Comparison of ENCODE assay signal across 8 cellular contexts in genomic region chr19:33300016-33300981, GRCh38. TPM values are rescaled to one million over a fixed set of nuclear protein-coding genes. Genes with fewer than 3 reads are reported as not detected.
DNase-seq lines count a peak whose midpoint lies in the region; ATAC-seq and TF ChIP-seq lines count a peak whose summit lies in the region.

No MANE protein-coding gene starts in this region.

- CTCF ChIA-PET in PC-3 (lab: Charles Lee): no interaction called here
- CTCF ChIA-PET in activated CD8-positive, alpha-beta T cell treated with anti-CD3 and anti-CD28 coated beads, Interleukin-2, amount 10 ng/mL, durations not matched to agents 7 days and 5 days (lab: Charles Lee): interaction anchor here (1.5 kb wide), 1 partner anchor 106 kb away, joined by 3 read pairs; no protein-coding TSS in a partner anchor
- CTCF ChIA-PET in activated CD4-positive, alpha-beta memory T cell treated with anti-CD3 and anti-CD28 coated beads for 36 hours (lab: Charles Lee): interaction anchor here (5.6 kb wide), 1 partner anchor 64 kb away, joined by 40 read pairs; no protein-coding TSS in a partner anchor

- DNase-seq in CD14-positive monocyte (ENCODE audit: low spot score) (no peak), PC-3 (no peak), heart right ventricle (peak in 1 of 2 donors; percentile 45), hypothalamus (lab: John Stamatoyannopoulos, UW) (no peak)
- no peak for DNase-seq in activated CD8-positive, alpha-beta T cell treated with anti-CD3 and anti-CD28 coated beads, Interleukin-2, amount 10 ng/mL, durations not matched to agents 7 days and 5 days
- DNase-seq in activated T-cell treated with anti-CD3 and anti-CD28 coated beads, Interleukin-2, amount 50 U/mL, for 72 hours: no peak
- no peak for DNase-seq in activated CD4-positive, alpha-beta memory T cell treated with anti-CD3 and anti-CD28 coated beads for 36 hours

- H3K4me2 ChIP-seq in PC-3 (ENCODE audit: low read length) (peak overlapping the region; percentile 56), parathyroid adenoma (ENCODE audit: low read length) (peak overlapping the region; percentile 93)

- H3K9ac ChIP-seq in PC-3 (ENCODE audit: low read length) (no peak overlapping the region), parathyroid adenoma (peak overlapping the region; percentile 96)

- peak overlapping the region; percentile 89 to 95 for H3K4me3 Mint-ChIP-seq in CD14-positive monocyte
- no peak overlapping the region for H3K4me3 Mint-ChIP-seq in activated CD8-positive, alpha-beta T cell treated with anti-CD3 and anti-CD28 coated beads, Interleukin-2, amount 10 ng/mL, durations not matched to agents 7 days and 5 days
- H3K4me3 Mint-ChIP-seq in activated T-cell treated with anti-CD3 and anti-CD28 coated beads, Interleukin-2, amount 50 U/mL, for 72 hours: peak overlapping the region in 1 of 2 donors; percentile 29
- H3K4me3 Mint-ChIP-seq in activated CD4-positive, alpha-beta memory T cell treated with anti-CD3 and anti-CD28 coated beads for 36 hours: no peak overlapping the region

- intact Hi-C loops in CD14-positive monocyte (cut with micrococcal nuclease): loop anchor here (5.0 to 10.0 kb wide), 5 partner anchors 38 to 125 kb away; partner anchors contain the start of gene CEBPG (in 1 of the 2)
- intact Hi-C loops in PC-3 (cut with micrococcal nuclease): loop anchor here (5.0 kb wide), 1 partner anchor 77 kb away; no protein-coding TSS in a partner anchor
- intact Hi-C loops in heart right ventricle (cut with DNase I): loop anchor here in 8 of 10 donors (5.0 to 10.0 kb wide), 6 partner anchors 72 to 107 kb away; partner anchors contain the start of gene CEBPG (in 2 of the 8)
- intact Hi-C loops in activated CD4-positive, alpha-beta memory T cell treated with anti-CD3 and anti-CD28 coated beads for 36 hours (cut with micrococcal nuclease): no loop called here

- H3F3A ChIP-seq in PC-3 (ENCODE audit: low read length, unreplicated experiment): no peaks in the 10 kb centered on the region

- H3K36me3 ChIP-seq in PC-3 (ENCODE audit: low read depth, low read length) (no peaks in the 10 kb centered on the region), heart right ventricle (no peaks in the 10 kb centered on the region), parathyroid adenoma (ENCODE audit: control insufficient read depth, insufficient read depth, low read length) (no peaks in the 10 kb centered on the region)

- H3K4me1 ChIP-seq in PC-3 (ENCODE audit: insufficient read depth, low read length) (peaks cover 5% of the 10 kb centered on the region; the same call in 1 of the 2 replicates), heart right ventricle (peaks cover 3 to 58% (median 22%) of the 10 kb centered on the region in 9 donors), parathyroid adenoma (peaks cover 43% of the 10 kb centered on the region)

- WGBS in heart right ventricle, 2 donors: 53 to 55% methylated on average over 27 of the region's 27 CpGs

- H3K27me3 Mint-ChIP-seq in CD14-positive monocyte (ENCODE audit: low read depth in 3 of 3): peaks cover 0 to 2% (median 1%) of the 10 kb centered on the region in 3 donors
- peaks cover 35% of the 10 kb centered on the region for H3K27me3 Mint-ChIP-seq in activated CD8-positive, alpha-beta T cell treated with anti-CD3 and anti-CD28 coated beads, Interleukin-2, amount 10 ng/mL, durations not matched to agents 7 days and 5 days (ENCODE audit: low read depth)
- H3K27me3 Mint-ChIP-seq in activated T-cell treated with anti-CD3 and anti-CD28 coated beads, Interleukin-2, amount 50 U/mL, for 72 hours (ENCODE audit: low read depth): peaks cover 42% of the 10 kb centered on the region
- H3K27me3 Mint-ChIP-seq in activated CD4-positive, alpha-beta memory T cell treated with anti-CD3 and anti-CD28 coated beads for 36 hours: peaks cover 29% of the 10 kb centered on the region

- no peaks in the 10 kb centered on the region for H3K9me3 ChIP-seq in PC-3 (ENCODE audit: low read length)
- no peaks in the 10 kb centered on the region for H3K9me3 ChIP-seq in heart right ventricle
- no peaks in the 10 kb centered on the region for H3K9me3 ChIP-seq in parathyroid adenoma (ENCODE audit: control insufficient read depth, low read length)

- POLR2A ChIA-PET in PC-3 (lab: Charles Lee; ENCODE audit: unreplicated experiment): no interaction called here
- POLR2A ChIA-PET in activated CD8-positive, alpha-beta T cell treated with anti-CD3 and anti-CD28 coated beads, Interleukin-2, amount 10 ng/mL, durations not matched to agents 7 days and 5 days (lab: Charles Lee): no interaction called here
- POLR2A ChIA-PET in activated CD4-positive, alpha-beta memory T cell treated with anti-CD3 and anti-CD28 coated beads for 36 hours (lab: Charles Lee): no interaction called here

- H3K9me2 ChIP-seq in PC-3 (replicated peaks; ENCODE audit: low read length): no peaks in the 10 kb centered on the region

- H3K27ac ChIP-seq in PC-3 (ENCODE audit: low read length) (no peak overlapping the region), heart right ventricle (peak overlapping the region in 2 of 10 donors; percentile 22 to 81), parathyroid adenoma (peak overlapping the region; percentile 99)

- H3K79me2 ChIP-seq in PC-3 (ENCODE audit: low read length) (no peaks in the 10 kb centered on the region), parathyroid adenoma (peaks cover 22% of the 10 kb centered on the region)

- H3K27me3 ChIP-seq in PC-3 (ENCODE audit: low read length): peaks cover 11% of the 10 kb centered on the region
- H3K27me3 ChIP-seq in heart right ventricle: peaks cover 5 to 61% (median 38%) of the 10 kb centered on the region in 7 donors
- H3K27me3 ChIP-seq in parathyroid adenoma (ENCODE audit: control insufficient read depth, insufficient read depth, low read length): no peaks in the 10 kb centered on the region

- H3K9me3 Mint-ChIP-seq in CD14-positive monocyte: no peaks in the 10 kb centered on the region
- no peaks in the 10 kb centered on the region for H3K9me3 Mint-ChIP-seq in activated CD8-positive, alpha-beta T cell treated with anti-CD3 and anti-CD28 coated beads, Interleukin-2, amount 10 ng/mL, durations not matched to agents 7 days and 5 days (ENCODE audit: insufficient read depth)
- no peaks in the 10 kb centered on the region for H3K9me3 Mint-ChIP-seq in activated T-cell treated with anti-CD3 and anti-CD28 coated beads, Interleukin-2, amount 50 U/mL, for 72 hours
- H3K9me3 Mint-ChIP-seq in activated CD4-positive, alpha-beta memory T cell treated with anti-CD3 and anti-CD28 coated beads for 36 hours: no peaks in the 10 kb centered on the region

- H3K4me1 Mint-ChIP-seq in CD14-positive monocyte: peaks cover 64% of the 10 kb centered on the region
- no peaks in the 10 kb centered on the region for H3K4me1 Mint-ChIP-seq in activated CD8-positive, alpha-beta T cell treated with anti-CD3 and anti-CD28 coated beads, Interleukin-2, amount 10 ng/mL, durations not matched to agents 7 days and 5 days (ENCODE audit: low read depth)
- H3K4me1 Mint-ChIP-seq in activated T-cell treated with anti-CD3 and anti-CD28 coated beads, Interleukin-2, amount 50 U/mL, for 72 hours (ENCODE audit: low read depth): no peaks in the 10 kb centered on the region
- no peaks in the 10 kb centered on the region for H3K4me1 Mint-ChIP-seq in activated CD4-positive, alpha-beta memory T cell treated with anti-CD3 and anti-CD28 coated beads for 36 hours (ENCODE audit: low read depth)

- TF ChIP-seq CTCF in CD14-positive monocyte (IDR thresholded peaks at IDR 0.05) (no peak), PC-3 (conservative IDR thresholded peaks at IDR 0.05; ENCODE audit: low read depth, low read length) (no peak), heart right ventricle (IDR thresholded peaks at IDR 0.05) (no peak), parathyroid adenoma (IDR thresholded peaks at IDR 0.05) (no peak)

- ATAC-seq in PC-3 (no peak), heart right ventricle (no peak)
- no peak for ATAC-seq in activated CD8-positive, alpha-beta T cell treated with anti-CD3 and anti-CD28 coated beads, Interleukin-2, amount 10 ng/mL, durations not matched to agents 7 days and 5 days
- ATAC-seq in activated T-cell treated with anti-CD3 and anti-CD28 coated beads, Interleukin-2, amount 50 U/mL, for 72 hours (replicated peaks in 1 of 2): no peak

- no peaks in the 10 kb centered on the region for H4K20me1 ChIP-seq in PC-3 (ENCODE audit: low read length)

- H3K36me3 Mint-ChIP-seq in CD14-positive monocyte: peaks cover 8 to 20% of the 10 kb centered on the region in 2 donors
- H3K36me3 Mint-ChIP-seq in activated CD8-positive, alpha-beta T cell treated with anti-CD3 and anti-CD28 coated beads, Interleukin-2, amount 10 ng/mL, durations not matched to agents 7 days and 5 days (ENCODE audit: low read depth): no peaks in the 10 kb centered on the region
- H3K36me3 Mint-ChIP-seq in activated T-cell treated with anti-CD3 and anti-CD28 coated beads, Interleukin-2, amount 50 U/mL, for 72 hours (ENCODE audit: insufficient read depth in 2 of 2): no peaks in the 10 kb centered on the region
- H3K36me3 Mint-ChIP-seq in activated CD4-positive, alpha-beta memory T cell treated with anti-CD3 and anti-CD28 coated beads for 36 hours: no peaks in the 10 kb centered on the region

- BruUV-seq in PC-3 (replicated peaks; lab: Mats Ljungman, UMichigan): no TSS peak

- H2AFZ ChIP-seq in PC-3 (ENCODE audit: low read length): no peak overlapping the region
- H2AFZ ChIP-seq in parathyroid adenoma: peak overlapping the region; percentile 59

- H3K4me3 ChIP-seq in PC-3 (ENCODE audit: low read length) (peak overlapping the region; percentile 21), heart right ventricle (peak overlapping the region in 9 of 10 donors; percentile 37 to 83 (median 65)), parathyroid adenoma (ENCODE audit: low read depth, low read length) (peak overlapping the region; percentile 78)

- peak overlapping the region; percentile 86 to 97 (median 91) for H3K27ac Mint-ChIP-seq in CD14-positive monocyte
- H3K27ac Mint-ChIP-seq in activated CD8-positive, alpha-beta T cell treated with anti-CD3 and anti-CD28 coated beads, Interleukin-2, amount 10 ng/mL, durations not matched to agents 7 days and 5 days: no peak overlapping the region
- H3K27ac Mint-ChIP-seq in activated T-cell treated with anti-CD3 and anti-CD28 coated beads, Interleukin-2, amount 50 U/mL, for 72 hours: no peak overlapping the region
- no peak overlapping the region for H3K27ac Mint-ChIP-seq in activated CD4-positive, alpha-beta memory T cell treated with anti-CD3 and anti-CD28 coated beads for 36 hours

RNA-seq across cellular contexts. Expression of gene CEBPA, which starts 2.0 kb away (rescaled TPM):
- polyA plus RNA-seq in CD14-positive monocyte (10 to 100 TPM; 17.9 to 47.5 TPM), heart right ventricle (1 to 10 TPM; 3.4 to 4.4 TPM)
- total RNA-seq in PC-3 (2014; rRNA removed) (2.9 and 6.3 TPM in 2 replicates), heart right ventricle (1 to 10 TPM in 8 of 10 donors, under 1 TPM in 2; 0.71 to 7.7 (median 2.8) TPM)
- under 1 TPM in 1 of 2 experiments, not detected in 1; 0.11 TPM for total RNA-seq in activated CD8-positive, alpha-beta T cell treated with anti-CD3 and anti-CD28 coated beads, Interleukin-2, amount 10 ng/mL, durations not matched to agents 7 days and 5 days
- total RNA-seq in activated T-cell treated with anti-CD3 and anti-CD28 coated beads, Interleukin-2, amount 50 U/mL, for 72 hours: 1 to 10 TPM in 1 of 2 donors, under 1 TPM in 1; 0.82 to 1.0 TPM
- total RNA-seq in activated CD4-positive, alpha-beta memory T cell treated with anti-CD3 and anti-CD28 coated beads for 36 hours: under 1 TPM; 0.22 to 0.33 TPM

Comparison
In these comparisons a context has a peak if more than half of its experiments do, and no peak if none do; other contexts are left out.
1. H3K27ac Mint-ChIP-seq: peak in CD14-positive monocyte (7 of 7); none in activated CD8-positive, alpha-beta T cell treated with anti-CD3 and anti-CD28 coated beads, Interleukin-2, amount 10 ng/mL, durations not matched to agents 7 days and 5 days (single experiment), activated T-cell treated with anti-CD3 and anti-CD28 coated beads, Interleukin-2, amount 50 U/mL, for 72 hours (single experiment) and activated CD4-positive, alpha-beta memory T cell treated with anti-CD3 and anti-CD28 coated beads for 36 hours (single experiment).
2. H3K4me3 Mint-ChIP-seq: peak in CD14-positive monocyte (2 of 2); none in activated CD8-positive, alpha-beta T cell treated with anti-CD3 and anti-CD28 coated beads, Interleukin-2, amount 10 ng/mL, durations not matched to agents 7 days and 5 days (single experiment) and activated CD4-positive, alpha-beta memory T cell treated with anti-CD3 and anti-CD28 coated beads for 36 hours (single experiment).
3. H3K4me3 ChIP-seq: peak in every context shown above with its lines; median percentile 78 in parathyroid adenoma; 65 in heart right ventricle; 21 in PC-3.